In the genomic region with DNA sequence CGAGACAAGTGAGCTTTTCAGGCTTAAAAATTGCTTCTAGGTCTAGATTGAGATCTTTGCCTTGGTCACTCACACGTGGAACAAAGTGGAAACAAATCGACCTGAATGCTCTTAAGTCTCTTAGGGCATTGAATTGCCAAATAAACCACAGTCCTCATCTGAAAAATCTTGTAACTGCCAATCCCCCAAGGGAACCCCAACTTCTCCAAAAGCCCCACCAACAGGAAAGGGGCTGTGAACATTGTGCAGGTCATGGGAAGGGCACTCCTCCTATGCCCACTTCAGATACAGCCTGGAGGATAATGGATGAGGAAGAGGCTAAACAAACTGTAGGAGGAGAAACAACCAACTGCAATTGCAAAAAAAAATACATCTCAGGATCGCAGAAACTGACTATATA, we compare ENCODE assay signal across 14 cellular contexts.
"Had no signal": no experiment of that assay in that cellular context is flagged by ENCODE, and none has a peak within 500 bp of the region (broad histone marks: within the 10 kb centered on the region; RNA-seq: fewer than 3 reads in every experiment).

No MANE protein-coding gene starts in this region.

- ATAC-seq: activated T-cell treated with anti-CD3 and anti-CD28 coated beads, Interleukin-2, amount 50 U/mL, for 72 hours; esophagus mucosa; left ventricle myocardium superior had no signal

- FAIRE-seq: endometrium had no signal

- H3K36me3 ChIP-seq: neutrophil, tibial artery had no signal

- H3K27ac ChIP-seq: neutrophil, skin epidermis, tibial artery had no signal

- DNase-seq: activated CD4-positive, alpha-beta T cell treated with anti-CD3 and anti-CD28 coated beads, Interleukin-2, amount 50 U/mL, for 4 hours; activated CD4-positive, CD25-positive, alpha-beta regulatory T cell treated with anti-CD3 and anti-CD28 coated beads, Interleukin-2, amount 50 U/mL, for 72 hours; activated gamma-delta T cell treated with Interleukin-2 at 50 U/mL for 16 hours; activated naive CD8-positive, alpha-beta T cell treated with anti-CD3 and anti-CD28 coated beads, Interleukin-2, amount 10 ng/mL, durations not matched to agents 7 days and 5 days; activated T-cell treated with anti-CD3 and anti-CD28 coated beads, Interleukin-2, amount 50 U/mL, for 72 hours; anterior cingulate cortex; hippocampal formation; left ventricle myocardium superior; posterior cingulate gyrus; tibial artery had no signal

- H3K27me3 ChIP-seq: tibial artery had no signal

- H3K9me3 ChIP-seq: neutrophil, tibial artery had no signal

- H3K4me3 ChIP-seq: skin epidermis, tibial artery had no signal
